8 cellular contexts compared by ENCODE assay signal in genomic region chr19:49677901-49678674, GRCh38.
DNase-seq lines count a peak whose midpoint lies in the region; ATAC-seq, FAIRE-seq and TF ChIP-seq lines count a peak whose summit lies in the region.

No MANE protein-coding gene starts in this region.

- H3K9me3 ChIP-seq in duodenal mucosa (ENCODE audit: control insufficient read depth in 1 of 2, low read length in 2 of 2) = no peaks in the 10 kb centered on the region

- POLR2A ChIA-PET in AG04449 (lab: Yijun Ruan, JAX) = interaction anchor here (4.2 kb wide), 1 partner anchor 37 kb away, joined by 23 read pairs; the partner anchor contains the start of genes RRAS and SCAF1

- H3K4me3 Mint-ChIP-seq in memory B cell = peak overlapping the region; percentile 95

- H3K36me3 ChIP-seq in duodenal mucosa (ENCODE audit: control insufficient read depth in 1 of 2, insufficient read depth in 2 of 2, low read length in 2 of 2) = peaks cover 8 to 17% of the 10 kb centered on the region in 2 donors

- peak; percentile 74 for TF ChIP-seq CTCF in AG04449 (IDR thresholded peaks at IDR 0.05; ENCODE audit: insufficient read depth, low read length, missing control alignments)

- peak overlapping the region; percentile 99 for H3K4me3 ChIP-seq in AG04449 (ENCODE audit: low read depth, low read length)
- peak overlapping the region; percentile 74 to 92 for H3K4me3 ChIP-seq in duodenal mucosa (ENCODE audit: low read depth in 1 of 2, low read length in 2 of 2)

- no peaks in the 10 kb centered on the region for H3K9me3 Mint-ChIP-seq in memory B cell

- peaks cover 15 to 32% of the 10 kb centered on the region in 2 donors for H3K4me1 ChIP-seq in duodenal mucosa (ENCODE audit: control insufficient read depth in 1 of 2, insufficient read depth in 2 of 2, low read length in 2 of 2)

- H3K9ac ChIP-seq in duodenal mucosa (ENCODE audit: low read depth in 1 of 2, low read length in 2 of 2) = peak overlapping the region; percentile 67 to 77

- H3K36me3 Mint-ChIP-seq in memory B cell = peaks cover 5% of the 10 kb centered on the region

- no peaks in the 10 kb centered on the region for H3K27me3 ChIP-seq in duodenal mucosa (ENCODE audit: control insufficient read depth in 1 of 2, insufficient read depth in 2 of 2, low read length in 2 of 2)

- H3K4me1 Mint-ChIP-seq in memory B cell = peaks cover 30% of the 10 kb centered on the region

- peak overlapping the region; percentile 86 for H3K27ac ChIP-seq in duodenal mucosa (ENCODE audit: low read depth, low read length)

- CTCF ChIA-PET in AG04449 (lab: Yijun Ruan, JAX) = interaction anchor here (0.9 to 5.9 kb wide), 10 partner anchors 10 to 175 kb away, joined by 3 to 39 read pairs (median 6); partner anchors contain the start of genes ADM5 and CPT1C

- ATAC-seq in memory B cell (ENCODE audit: low read depth) (peak; percentile 25), HG02623 (IDR thresholded peaks at IDR 0.05; ENCODE audit: unreplicated experiment) (no peak)

- no peak for DNase-seq in AG04449 (ENCODE audit: low read depth, low spot score)
- no peak for DNase-seq in GM19239 (ENCODE audit: insufficient read length, low spot score)
- peak; percentile 47 for DNase-seq in NCI-H510A treated with DMSO at 0.1 percent for 48 hours (lab: John Stamatoyannopoulos, UW)
- peak; percentile 82 to 83 for DNase-seq in activated CD4-positive, alpha-beta T cell treated with anti-CD3 and anti-CD28 coated beads, Interleukin-2, amount 50 U/mL, for 4 hours
- DNase-seq in memory B cell (ENCODE audit: low spot score in 2 of 2) = peak; percentile 80 to 83
- peak; percentile 46 for DNase-seq in stimulated activated CD8-positive, alpha-beta memory T cell treated with anti-CD3 and anti-CD28 coated beads, Interleukin-15, amount 100 ng/mL, for 24 hours (ENCODE audit: low read depth)

- H3K27me3 Mint-ChIP-seq in memory B cell = no peaks in the 10 kb centered on the region

- FAIRE-seq in GM19239 (lab: Jason Lieb, UNC) = peak; percentile 86

- peak overlapping the region; percentile 97 for H3K27ac Mint-ChIP-seq in memory B cell

Comparison
In these comparisons a context has a peak if more than half of its experiments do, and no peak if none do; other contexts are left out.
1. DNase-seq: peak in NCI-H510A treated with DMSO at 0.1 percent for 48 hours (single experiment), activated CD4-positive, alpha-beta T cell treated with anti-CD3 and anti-CD28 coated beads, Interleukin-2, amount 50 U/mL, for 4 hours (2 of 2), memory B cell (2 of 2) and stimulated activated CD8-positive, alpha-beta memory T cell treated with anti-CD3 and anti-CD28 coated beads, Interleukin-15, amount 100 ng/mL, for 24 hours (single experiment); none in AG04449 (single experiment) and GM19239 (single experiment).